In the genomic region with DNA sequence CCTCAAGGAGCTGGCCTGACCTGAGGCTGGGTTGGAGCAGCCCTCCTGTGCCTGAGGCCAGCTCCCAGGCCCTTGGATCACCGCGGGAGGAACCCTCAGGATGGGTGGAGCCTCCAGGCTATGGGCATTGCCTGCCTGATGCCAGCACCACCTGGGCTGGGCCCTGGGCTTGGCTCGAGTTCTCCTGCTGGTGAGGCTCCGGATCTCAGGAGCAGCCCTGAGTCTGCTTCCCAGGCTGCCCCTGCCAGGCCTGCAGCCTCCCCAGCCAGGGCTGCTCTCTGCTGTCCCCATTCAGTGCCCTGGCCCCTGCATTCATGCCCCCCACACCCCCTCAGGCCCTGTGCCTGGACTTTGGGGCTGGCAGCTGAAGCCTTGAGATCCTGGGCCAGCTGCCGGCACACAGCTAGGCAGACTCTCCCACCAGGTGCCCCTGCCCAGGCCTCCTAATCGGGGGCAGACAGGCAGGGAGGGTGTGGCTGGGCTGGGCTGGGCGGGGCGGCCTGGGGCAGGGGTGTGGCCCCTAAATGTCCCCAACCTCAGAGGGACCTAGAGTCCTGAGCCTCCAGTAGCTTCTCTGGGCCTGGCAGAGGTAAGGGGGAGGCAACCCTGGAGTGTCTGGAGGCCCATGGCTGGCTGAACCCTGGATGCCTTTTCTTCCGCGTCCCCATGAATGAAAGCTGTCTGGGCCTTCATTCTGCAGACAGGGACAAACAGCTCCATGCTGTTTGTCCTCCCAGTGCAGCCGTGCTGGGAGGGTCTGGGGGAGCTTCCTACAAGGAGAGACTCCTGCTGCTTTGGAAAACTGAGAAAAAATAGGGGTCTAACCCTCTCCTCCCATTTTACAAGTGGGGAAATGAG, we compare ENCODE assay signal across 9 cellular contexts. TPM values are rescaled to one million over a fixed set of nuclear protein-coding genes. Genes with fewer than 3 reads are reported as not detected.
DNase-seq lines count a peak whose midpoint lies in the region; ATAC-seq, FAIRE-seq and TF ChIP-seq lines count a peak whose summit lies in the region.
"Had no signal": no experiment of that assay in that cellular context is flagged by ENCODE, and none has a peak within 500 bp of the region (broad histone marks: within the 10 kb centered on the region; RNA-seq: fewer than 3 reads in every experiment).

No MANE protein-coding gene starts in this region.

- H3K27me3 Mint-ChIP-seq in activated CD4-positive, alpha-beta T cell treated with anti-CD3 and anti-CD28 coated beads, Interleukin-2, amount 10 ng/mL, durations not matched to agents 7 days and 5 days, result no peaks in the 10 kb centered on the region
- H3K27me3 Mint-ChIP-seq in activated CD8-positive, alpha-beta T cell treated with anti-CD3 and anti-CD28 coated beads for 36 hours, result no peaks in the 10 kb centered on the region

- no peak for DNase-seq in activated CD4-positive, alpha-beta T cell treated with anti-CD3 and anti-CD28 coated beads, Interleukin-2, amount 10 ng/mL, durations not matched to agents 7 days and 5 days
- no peak for DNase-seq in activated CD4-positive, alpha-beta T cell treated with anti-CD3 and anti-CD28 coated beads, Interleukin-2, amount 50 U/mL, for 48 hours
- DNase-seq in activated CD8-positive, alpha-beta T cell treated with anti-CD3 and anti-CD28 coated beads for 36 hours, result no peak
- DNase-seq in keratinocyte (ENCODE audit: low read depth, low spot score) (no peak), testis (no peak), NCI-H1105 treated with DMSO at 0.1 percent for 48 hours (lab: John Stamatoyannopoulos, UW) (no peak), ACHN (no peak)

- no peak for TF ChIP-seq POLR2A in testis (IDR thresholded peaks at IDR 0.05)

- intact Hi-C loops in activated CD8-positive, alpha-beta T cell treated with anti-CD3 and anti-CD28 coated beads for 36 hours (cut with micrococcal nuclease), result no loop called here
- intact Hi-C loops in testis (cut with DNase I; ENCODE audit: low total_unique reads), result no loop called here

- POLR2A ChIA-PET in activated CD4-positive, alpha-beta T cell treated with anti-CD3 and anti-CD28 coated beads, Interleukin-2, amount 10 ng/mL, durations not matched to agents 7 days and 5 days (lab: Charles Lee), result no interaction called here
- POLR2A ChIA-PET in activated CD8-positive, alpha-beta T cell treated with anti-CD3 and anti-CD28 coated beads for 36 hours (lab: Charles Lee), result interaction anchor here (0.8 to 1.5 kb wide), 3 partner anchors 40 to 81 kb away, joined by 3 to 4 read pairs (median 3); partner anchors contain the start of genes METTL26 and WDR90

- H3K4me3 ChIP-seq in keratinocyte (ENCODE audit: control insufficient read depth in 2 of 3, extremely low read depth in 1 of 3, insufficient read depth in 2 of 3, low read depth in 1 of 3, low read length in 3 of 3) (peak overlapping the region in 2 of 3 experiments; percentile 71 to 72), testis (no peak overlapping the region)

- H3K9ac ChIP-seq in keratinocyte (ENCODE audit: control insufficient read depth, extremely low read depth, insufficient read depth, low read length), result peak overlapping the region; percentile 85

- peak overlapping the region; percentile 27 for H2AFZ ChIP-seq in keratinocyte (ENCODE audit: control insufficient read depth, low read length)

- dilution Hi-C loops in keratinocyte (cut with MboI; ENCODE audit: extremely low pct_ligation_motif_present, low sequenced_read_pairs), result no loop called here

- no peaks in the 10 kb centered on the region for H3K36me3 Mint-ChIP-seq in activated CD4-positive, alpha-beta T cell treated with anti-CD3 and anti-CD28 coated beads, Interleukin-2, amount 10 ng/mL, durations not matched to agents 7 days and 5 days (ENCODE audit: low read depth)
- H3K36me3 Mint-ChIP-seq in activated CD8-positive, alpha-beta T cell treated with anti-CD3 and anti-CD28 coated beads for 36 hours (ENCODE audit: low read depth), result no peaks in the 10 kb centered on the region

- no peaks in the 10 kb centered on the region for H3K9me1 ChIP-seq in keratinocyte (ENCODE audit: control insufficient read depth, extremely low read depth, insufficient read depth, low read length)

- H3K9me3 ChIP-seq in keratinocyte (ENCODE audit: control insufficient read depth, low read depth, low read length) (no peaks in the 10 kb centered on the region), testis (no peaks in the 10 kb centered on the region)

- in situ Hi-C loops in ACHN (cut with HindIII; ENCODE audit: low pct_ligation_motif_present, low pct_unique_long_range_greater_than_20kb, low sequenced_read_pairs), result no loop called here

- peak overlapping the region; percentile 84 for H3K4me2 ChIP-seq in keratinocyte (ENCODE audit: control insufficient read depth, extremely low read depth, insufficient read depth, low read depth, low read length)

- H3K4me1 Mint-ChIP-seq in activated CD4-positive, alpha-beta T cell treated with anti-CD3 and anti-CD28 coated beads, Interleukin-2, amount 10 ng/mL, durations not matched to agents 7 days and 5 days, result peaks cover 31% of the 10 kb centered on the region
- peaks cover 29% of the 10 kb centered on the region for H3K4me1 Mint-ChIP-seq in activated CD8-positive, alpha-beta T cell treated with anti-CD3 and anti-CD28 coated beads for 36 hours (ENCODE audit: low read depth)

- no peaks in the 10 kb centered on the region for H3K9me3 Mint-ChIP-seq in activated CD4-positive, alpha-beta T cell treated with anti-CD3 and anti-CD28 coated beads, Interleukin-2, amount 10 ng/mL, durations not matched to agents 7 days and 5 days
- no peaks in the 10 kb centered on the region for H3K9me3 Mint-ChIP-seq in activated CD8-positive, alpha-beta T cell treated with anti-CD3 and anti-CD28 coated beads for 36 hours

- CTCF ChIA-PET in activated CD4-positive, alpha-beta T cell treated with anti-CD3 and anti-CD28 coated beads, Interleukin-2, amount 10 ng/mL, durations not matched to agents 7 days and 5 days (lab: Charles Lee), result interaction anchor here (0.5 kb wide), 1 partner anchor 8 kb away, joined by 4 read pairs; no protein-coding TSS in a partner anchor
- CTCF ChIA-PET in activated CD8-positive, alpha-beta T cell treated with anti-CD3 and anti-CD28 coated beads for 36 hours (lab: Charles Lee), result no interaction called here

- peak overlapping the region; percentile 93 for H3K27ac Mint-ChIP-seq in activated CD4-positive, alpha-beta T cell treated with anti-CD3 and anti-CD28 coated beads, Interleukin-2, amount 10 ng/mL, durations not matched to agents 7 days and 5 days
- peak overlapping the region; percentile 89 for H3K27ac Mint-ChIP-seq in activated CD8-positive, alpha-beta T cell treated with anti-CD3 and anti-CD28 coated beads for 36 hours

- H3K27ac ChIP-seq in keratinocyte (ENCODE audit: control insufficient read depth, insufficient read depth, low read length) (peak overlapping the region; percentile 52), testis (peak overlapping the region; percentile 1 to 79)

- peak overlapping the region; percentile 83 for H3K4me3 Mint-ChIP-seq in activated CD4-positive, alpha-beta T cell treated with anti-CD3 and anti-CD28 coated beads, Interleukin-2, amount 10 ng/mL, durations not matched to agents 7 days and 5 days
- peak overlapping the region; percentile 83 for H3K4me3 Mint-ChIP-seq in activated CD8-positive, alpha-beta T cell treated with anti-CD3 and anti-CD28 coated beads for 36 hours

- no peaks in the 10 kb centered on the region for H3K27me3 ChIP-seq in keratinocyte (ENCODE audit: control insufficient read depth, extremely low read depth, insufficient read depth, low read length)
- H3K27me3 ChIP-seq in testis, result no peaks in the 10 kb centered on the region

- peaks cover 1 to 7% of the 10 kb centered on the region in 2 experiments for H3K36me3 ChIP-seq in keratinocyte (ENCODE audit: control insufficient read depth in 2 of 2, extremely low read depth in 1 of 2, insufficient read depth in 2 of 2, low read length in 2 of 2)
- H3K36me3 ChIP-seq in testis (ENCODE audit: low read depth, missing control alignments), result no peaks in the 10 kb centered on the region

- TF ChIP-seq CTCF in activated CD8-positive, alpha-beta T cell treated with anti-CD3 and anti-CD28 coated beads for 36 hours (IDR thresholded peaks at IDR 0.05), result no peak
- TF ChIP-seq CTCF in keratinocyte (optimal IDR thresholded peaks at IDR 0.05 in 1 of 3, IDR thresholded peaks at IDR 0.05 in 1 of 3, conservative IDR thresholded peaks at IDR 0.05 in 1 of 3; ENCODE audit: extremely low read depth in 1 of 3, insufficient read depth in 2 of 3, low read length in 3 of 3), result peak in 1 of 3 experiments; percentile 3
- no peak for TF ChIP-seq CTCF in testis (IDR thresholded peaks at IDR 0.05)

- peaks cover 14% of the 10 kb centered on the region for H3K79me2 ChIP-seq in keratinocyte (ENCODE audit: control insufficient read depth, insufficient read depth, low read length)

- H3K4me1 ChIP-seq in keratinocyte (ENCODE audit: control insufficient read depth, extremely low read depth, insufficient read depth, low read length) (peaks cover 22% of the 10 kb centered on the region), testis (peaks cover 53% of the 10 kb centered on the region)

- FAIRE-seq in keratinocyte (lab: Jason Lieb, UNC), result no peak

- no peak for ATAC-seq in activated CD8-positive, alpha-beta T cell treated with anti-CD3 and anti-CD28 coated beads for 36 hours
- no peak for ATAC-seq in GM18861 (IDR thresholded peaks at IDR 0.05; ENCODE audit: unreplicated experiment)

- no peaks in the 10 kb centered on the region for H4K20me1 ChIP-seq in keratinocyte (ENCODE audit: control insufficient read depth, extremely low read depth, insufficient read depth, low read length)

- WGBS in testis, 2 donors, result 57% methylated on average over 8 to 9 of the region's 11 CpGs

RNA-seq across cellular contexts. Expression of gene PIGQ, which starts 1.1 kb away (rescaled TPM):
- total RNA-seq in activated CD4-positive, alpha-beta T cell treated with anti-CD3 and anti-CD28 coated beads, Interleukin-2, amount 10 ng/mL, durations not matched to agents 7 days and 5 days, result 10 to 100 TPM; 44.5 to 46.1 TPM
- 10 to 100 TPM; 18.5 to 18.6 TPM for total RNA-seq in activated CD8-positive, alpha-beta T cell treated with anti-CD3 and anti-CD28 coated beads for 36 hours
- polyA plus RNA-seq in keratinocyte, result 11.2 to 23.3 TPM (median 16.7 TPM) in 3 replicates
- polyA plus RNA-seq in keratinocyte (2011; ENCODE audit: low read depth), result 4.4 TPM
- 10.5 and 25.0 TPM in 2 replicates for polyA plus RNA-seq in keratinocyte (2011; cell fraction: cytosol; rRNA removed)
- 44.0 and 62.4 TPM in 2 replicates for polyA plus RNA-seq in keratinocyte (2011; cell fraction: nucleus; rRNA removed)
- polyA plus RNA-seq in keratinocyte (2012; ENCODE audit: low replicate concordance), result 13.6 and 22.4 TPM in 2 replicates
- polyA minus RNA-seq in keratinocyte, result 29.9 to 52.5 TPM (median 36.1 TPM) in 3 replicates
- polyA minus RNA-seq in keratinocyte (2011; cell fraction: cytosol; rRNA and poly(A)+ RNA removed), result 43.9 TPM
- polyA minus RNA-seq in keratinocyte (2011; cell fraction: nucleus; rRNA and poly(A)+ RNA removed), result 21.2 and 23.7 TPM in 2 replicates
- total RNA-seq in testis, result 100 to 1,000 TPM in 1 of 2 donors, 10 to 100 TPM in 1; 95.4 to 123 TPM
- polyA plus RNA-seq in testis (ENCODE audit: insufficient read depth, low read depth, low replicate concordance), result 80.5 TPM

RNA-seq across cellular contexts. Expression of gene NHLRC4, which starts 1.8 kb away (rescaled TPM):
- total RNA-seq in activated CD4-positive, alpha-beta T cell treated with anti-CD3 and anti-CD28 coated beads, Interleukin-2, amount 10 ng/mL, durations not matched to agents 7 days and 5 days, result 1 to 10 TPM; 1.9 to 2.7 TPM
- under 1 TPM; 0.41 to 0.72 TPM for total RNA-seq in activated CD8-positive, alpha-beta T cell treated with anti-CD3 and anti-CD28 coated beads for 36 hours
- 0.09 to 0.22 TPM (median 0.10 TPM) in 3 replicates for polyA plus RNA-seq in keratinocyte
- polyA plus RNA-seq in keratinocyte (2011; ENCODE audit: low read depth), result not detected
- 0.09 TPM in 1 of 2 replicates, not detected in the other for polyA plus RNA-seq in keratinocyte (2011; cell fraction: cytosol; rRNA removed)
- 0.11 and 0.24 TPM in 2 replicates for polyA plus RNA-seq in keratinocyte (2011; cell fraction: nucleus; rRNA removed)
- 0.23 TPM in 1 of 2 replicates, not detected in the other for polyA plus RNA-seq in keratinocyte (2012; ENCODE audit: low replicate concordance)
- polyA minus RNA-seq in keratinocyte, result not detected in 3 replicates
- not detected for polyA minus RNA-seq in keratinocyte (2011; cell fraction: cytosol; rRNA and poly(A)+ RNA removed)
- polyA minus RNA-seq in keratinocyte (2011; cell fraction: nucleus; rRNA and poly(A)+ RNA removed), result not detected in 2 replicates
- total RNA-seq in testis, result 1 to 10 TPM; 4.5 TPM
- 3.0 TPM for polyA plus RNA-seq in testis (ENCODE audit: insufficient read depth, low read depth, low replicate concordance)

RNA-seq across cellular contexts. Expression of gene PRR35, which starts 8.4 kb away (rescaled TPM):
- not detected for total RNA-seq in activated CD4-positive, alpha-beta T cell treated with anti-CD3 and anti-CD28 coated beads, Interleukin-2, amount 10 ng/mL, durations not matched to agents 7 days and 5 days
- total RNA-seq in activated CD8-positive, alpha-beta T cell treated with anti-CD3 and anti-CD28 coated beads for 36 hours, result not detected
- polyA plus RNA-seq in keratinocyte (not detected in 3 replicates), testis (ENCODE audit: insufficient read depth, low read depth, low replicate concordance) (1.7 TPM)
- polyA plus RNA-seq in keratinocyte (2011; ENCODE audit: low read depth), result not detected
- polyA plus RNA-seq in keratinocyte (2011; cell fraction: cytosol; rRNA removed), result not detected in 2 replicates
- not detected in 2 replicates for polyA plus RNA-seq in keratinocyte (2011; cell fraction: nucleus; rRNA removed)
- not detected in 2 replicates for polyA plus RNA-seq in keratinocyte (2012; ENCODE audit: low replicate concordance)
- not detected in 3 replicates for polyA minus RNA-seq in keratinocyte
- not detected for polyA minus RNA-seq in keratinocyte (2011; cell fraction: cytosol; rRNA and poly(A)+ RNA removed)
- not detected in 2 replicates for polyA minus RNA-seq in keratinocyte (2011; cell fraction: nucleus; rRNA and poly(A)+ RNA removed)
- total RNA-seq in testis, result 1 to 10 TPM; 5.0 to 7.2 TPM
- total RNA-seq: T-helper 2 cell treated with Interferon-gamma antibody and Interleukin-4, amounts not matched to agents 100 ng/mL and 5 ng/mL, for 36 hours had no signal

RNA-seq across cellular contexts. Expression of gene RAB40C, which starts 21.2 kb away (rescaled TPM):
- total RNA-seq in activated CD4-positive, alpha-beta T cell treated with anti-CD3 and anti-CD28 coated beads, Interleukin-2, amount 10 ng/mL, durations not matched to agents 7 days and 5 days, result 10 to 100 TPM; 13.3 to 17.6 TPM
- total RNA-seq in activated CD8-positive, alpha-beta T cell treated with anti-CD3 and anti-CD28 coated beads for 36 hours, result 1 to 10 TPM; 8.1 to 8.8 TPM
- polyA plus RNA-seq in keratinocyte, result 4.0 to 12.3 TPM (median 4.2 TPM) in 3 replicates
- 10.9 TPM for polyA plus RNA-seq in keratinocyte (2011; ENCODE audit: low read depth)
- polyA plus RNA-seq in keratinocyte (2011; cell fraction: cytosol; rRNA removed), result 3.5 and 6.7 TPM in 2 replicates
- polyA plus RNA-seq in keratinocyte (2011; cell fraction: nucleus; rRNA removed), result 9.1 and 12.6 TPM in 2 replicates
- polyA plus RNA-seq in keratinocyte (2012; ENCODE audit: low replicate concordance), result 7.9 and 15.8 TPM in 2 replicates
- 5.0 to 15.4 TPM (median 6.5 TPM) in 3 replicates for polyA minus RNA-seq in keratinocyte
- polyA minus RNA-seq in keratinocyte (2011; cell fraction: cytosol; rRNA and poly(A)+ RNA removed), result 13.2 TPM
- polyA minus RNA-seq in keratinocyte (2011; cell fraction: nucleus; rRNA and poly(A)+ RNA removed), result 7.1 and 12.4 TPM in 2 replicates
- total RNA-seq in testis, result 10 to 100 TPM; 47.9 to 51.2 TPM
- 27.6 TPM for polyA plus RNA-seq in testis (ENCODE audit: insufficient read depth, low read depth, low replicate concordance)

RNA-seq across cellular contexts. Expression of gene CAPN15, which starts 41.1 kb away (rescaled TPM):
- total RNA-seq in activated CD4-positive, alpha-beta T cell treated with anti-CD3 and anti-CD28 coated beads, Interleukin-2, amount 10 ng/mL, durations not matched to agents 7 days and 5 days, result 10 to 100 TPM; 59.1 to 72.1 TPM
- total RNA-seq in activated CD8-positive, alpha-beta T cell treated with anti-CD3 and anti-CD28 coated beads for 36 hours, result 10 to 100 TPM; 76.4 to 81.2 TPM
- polyA plus RNA-seq in keratinocyte (7.9 to 15.1 TPM (median 10.7 TPM) in 3 replicates), testis (ENCODE audit: insufficient read depth, low read depth, low replicate concordance) (48.0 TPM)
- 1.9 TPM for polyA plus RNA-seq in keratinocyte (2011; ENCODE audit: low read depth)
- polyA plus RNA-seq in keratinocyte (2011; cell fraction: cytosol; rRNA removed), result 4.6 and 13.9 TPM in 2 replicates
- 22.8 and 35.0 TPM in 2 replicates for polyA plus RNA-seq in keratinocyte (2011; cell fraction: nucleus; rRNA removed)
- 11.5 and 25.5 TPM in 2 replicates for polyA plus RNA-seq in keratinocyte (2012; ENCODE audit: low replicate concordance)
- polyA minus RNA-seq in keratinocyte, result 12.1 to 20.5 TPM (median 13.6 TPM) in 3 replicates
- polyA minus RNA-seq in keratinocyte (2011; cell fraction: cytosol; rRNA and poly(A)+ RNA removed), result 116 TPM
- 25.5 and 35.6 TPM in 2 replicates for polyA minus RNA-seq in keratinocyte (2011; cell fraction: nucleus; rRNA and poly(A)+ RNA removed)
- total RNA-seq in testis, result 100 to 1,000 TPM; 108 to 115 TPM

Comparison
In these comparisons a context has a peak if more than half of its experiments do, and no peak if none do; other contexts are left out.
1. H3K4me3 ChIP-seq: peak in keratinocyte (2 of 3); none in testis (0 of 2).
2. RNA of gene PRR35, which starts 8.4 kb away (total RNA-seq): 5.0 to 7.2 TPM in testis; not detected in activated CD8-positive, alpha-beta T cell treated with anti-CD3 and anti-CD28 coated beads for 36 hours and not detected in activated CD4-positive, alpha-beta T cell treated with anti-CD3 and anti-CD28 coated beads, Interleukin-2, amount 10 ng/mL, durations not matched to agents 7 days and 5 days; every median in the first group is over 4 times any median in the second.